Comparison of ENCODE assay signal across 9 cellular contexts in the genomic region with DNA sequence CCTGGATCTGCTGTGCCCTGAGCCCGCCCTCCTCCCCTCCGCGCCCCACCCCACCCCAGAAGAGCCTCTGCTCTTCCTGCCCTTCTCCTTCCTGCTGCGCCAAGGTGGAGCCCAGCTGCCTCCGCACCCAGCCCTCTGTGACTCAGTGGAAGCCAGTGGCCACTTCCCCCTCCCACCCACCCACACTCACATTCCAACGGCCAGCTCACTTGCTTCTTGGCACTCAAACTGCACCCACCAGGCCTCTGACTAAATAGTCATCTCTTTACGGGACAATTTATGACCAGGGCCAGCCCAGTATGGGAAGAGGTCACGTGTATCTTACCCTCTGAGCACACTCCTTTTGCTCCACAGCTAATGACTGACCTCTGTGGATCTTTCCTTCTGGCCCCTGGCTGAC.
DNase-seq lines count a peak whose midpoint lies in the region; ATAC-seq and TF ChIP-seq lines count a peak whose summit lies in the region.
"Had no signal": no experiment of that assay in that cellular context is flagged by ENCODE, and none has a peak within 500 bp of the region (broad histone marks: within the 10 kb centered on the region; RNA-seq: fewer than 3 reads in every experiment).

No MANE protein-coding gene starts in this region.

- H3K36me3 ChIP-seq in skeletal muscle satellite cell (ENCODE audit: insufficient read depth, low read length), result no peaks in the 10 kb centered on the region
- H3K36me3 ChIP-seq in spleen, result no peaks in the 10 kb centered on the region

- ATAC-seq in GM21737 (IDR thresholded peaks at IDR 0.05; ENCODE audit: unreplicated experiment) (no peak), HG03039 (IDR thresholded peaks at IDR 0.05; ENCODE audit: unreplicated experiment) (no peak), HG03442 (IDR thresholded peaks at IDR 0.05; ENCODE audit: unreplicated experiment) (no peak)

- intact Hi-C loops in spleen (cut with DNase I; ENCODE audit: low total_unique reads), result no loop called here

- no peak overlapping the region for H3K4me3 ChIP-seq in fibroblast of pulmonary artery (replicated peaks; ENCODE audit: low read depth, low read length)
- no peak overlapping the region for H3K4me3 ChIP-seq in skeletal muscle satellite cell (ENCODE audit: low read length)
- no peak overlapping the region for H3K4me3 ChIP-seq in spleen

- H3K27ac ChIP-seq in spleen, result peak overlapping the region in 4 of 8 donors; percentile 54 to 73 (median 64)

- no peaks in the 10 kb centered on the region for H3K27me3 ChIP-seq in skeletal muscle satellite cell (ENCODE audit: control insufficient read depth, insufficient read depth, low read length)
- H3K27me3 ChIP-seq in spleen (replicated peaks in 1 of 7), result no peaks in the 10 kb centered on the region

- no peak for TF ChIP-seq POLR2A in spleen (IDR thresholded peaks at IDR 0.05)

- DNase-seq in GM03348 (ENCODE audit: low spot score), result peak; percentile 87
- DNase-seq in RPMI7951 (ENCODE audit: low read depth), result peak; percentile 97
- peak; percentile 70 for DNase-seq in fibroblast of pulmonary artery (ENCODE audit: low read depth)
- no peak for DNase-seq in spleen
- DNase-seq: RPMI8226 had no signal

- 49 to 78% (median 56%) methylated on average over 8 of the region's 8 CpGs for WGBS in spleen, 5 donors

- peak overlapping the region; percentile 59 for H3K4me2 ChIP-seq in skeletal muscle satellite cell (ENCODE audit: low read length)

- H3K4me1 ChIP-seq in skeletal muscle satellite cell (ENCODE audit: control insufficient read depth, insufficient read depth, low read length), result peaks cover 57% of the 10 kb centered on the region
- H3K4me1 ChIP-seq in spleen, result peaks cover 13 to 59% (median 45%) of the 10 kb centered on the region in 6 donors

- H3K9me3 ChIP-seq in skeletal muscle satellite cell (replicated peaks; ENCODE audit: low read length), result no peaks in the 10 kb centered on the region
- H3K9me3 ChIP-seq in spleen, result no peaks in the 10 kb centered on the region

- H3K9ac ChIP-seq in skeletal muscle satellite cell (ENCODE audit: low read depth, low read length), result peak overlapping the region; percentile 78

- no peak for TF ChIP-seq CTCF in fibroblast of pulmonary artery (IDR thresholded peaks at IDR 0.05; ENCODE audit: low read length, missing control alignments)
- TF ChIP-seq CTCF in spleen (IDR thresholded peaks at IDR 0.05 in 8 of 11, conservative IDR thresholded peaks at IDR 0.05 in 3 of 11), result no peak
